Comparison of ENCODE assay signal across 8 cellular contexts in the genomic region with DNA sequence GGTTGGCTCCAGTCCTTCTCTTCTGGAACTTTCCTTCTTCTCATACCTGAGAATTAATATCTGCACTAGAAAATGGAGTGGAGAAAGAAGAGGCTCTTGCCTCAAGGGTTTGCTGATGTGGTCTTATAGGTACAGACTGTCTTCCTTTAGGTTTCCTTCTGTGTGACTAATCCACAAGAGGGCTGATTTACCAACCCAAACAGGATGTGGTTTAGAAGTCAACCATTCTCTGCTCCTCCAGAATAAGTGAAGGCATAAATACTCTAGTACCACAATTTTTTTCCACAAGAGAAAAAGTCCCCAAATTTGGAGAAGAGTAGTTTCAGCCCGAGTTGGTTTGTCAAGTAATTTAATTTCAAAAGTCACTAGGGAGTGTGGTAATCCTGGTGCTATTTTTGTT.
DNase-seq lines count a peak whose midpoint lies in the region; ATAC-seq and TF ChIP-seq lines count a peak whose summit lies in the region.

No MANE protein-coding gene starts in this region.

- 45 to 57% methylated on average over 1 of the region's 1 CpG for WGBS in heart right ventricle, 2 donors

- H3K4me3 ChIP-seq in heart right ventricle = no peak overlapping the region
- H3K4me3 ChIP-seq in WERI-Rb-1 (ENCODE audit: low read depth, low read length) = no peak overlapping the region

- peak overlapping the region; percentile 90 for H3K27ac Mint-ChIP-seq in T-helper 17 cell

- DNase-seq in GM04504 (ENCODE audit: low read depth) = peak; percentile 73
- no peak for DNase-seq in T-helper 17 cell
- no peak for DNase-seq in heart right ventricle
- DNase-seq in NCI-H1105 treated with DMSO at 0.1 percent for 48 hours (lab: John Stamatoyannopoulos, UW) = no peak
- no peak for DNase-seq in HuH-7 (ENCODE audit: low spot score)
- no peak for DNase-seq in WERI-Rb-1
- no peak for DNase-seq in NCI-H187 treated with DMSO at 0.1 percent for 48 hours (lab: John Stamatoyannopoulos, UW)

- peaks cover 2 to 92% (median 71%) of the 10 kb centered on the region in 9 donors for H3K4me1 ChIP-seq in heart right ventricle

- peak; percentile 85 for ATAC-seq in HG03097 (IDR thresholded peaks at IDR 0.05; ENCODE audit: low FRiP score, unreplicated experiment)
- peak; percentile 99 for ATAC-seq in T-helper 17 cell
- peak in 4 of 8 donors; percentile 10 to 39 (median 18) for ATAC-seq in heart right ventricle

- H3K27ac ChIP-seq in heart right ventricle = peak overlapping the region; percentile 16 to 90 (median 75)
- H3K27ac ChIP-seq in WERI-Rb-1 = no peak overlapping the region

- TF ChIP-seq CTCF in heart right ventricle (IDR thresholded peaks at IDR 0.05) (no peak), WERI-Rb-1 (IDR thresholded peaks at IDR 0.05; ENCODE audit: low read depth, low read length) (no peak)

- peaks cover 2% of the 10 kb centered on the region for H3K36me3 Mint-ChIP-seq in T-helper 17 cell (ENCODE audit: low read depth)

- intact Hi-C loops in heart right ventricle (cut with DNase I) = no loop called here

- peaks cover 25% of the 10 kb centered on the region for H3K4me1 Mint-ChIP-seq in T-helper 17 cell

- H3K27me3 ChIP-seq in heart right ventricle (no peaks in the 10 kb centered on the region), WERI-Rb-1 (ENCODE audit: insufficient read depth, low read depth, severe bottlenecking) (no peaks in the 10 kb centered on the region)

- H3K4me3 Mint-ChIP-seq in T-helper 17 cell = peak overlapping the region; percentile 67

- H3K36me3 ChIP-seq in heart right ventricle (peaks cover 0 to 100% (median 54%) of the 10 kb centered on the region in 9 donors), WERI-Rb-1 (no peaks in the 10 kb centered on the region)

- no peaks in the 10 kb centered on the region for H3K9me3 ChIP-seq in T-helper 17 cell (ENCODE audit: control insufficient read depth, low read length, poor library complexity, severe bottlenecking)
- H3K9me3 ChIP-seq in heart right ventricle = no peaks in the 10 kb centered on the region
- no peaks in the 10 kb centered on the region for H3K9me3 ChIP-seq in WERI-Rb-1 (ENCODE audit: severe bottlenecking)

- no peaks in the 10 kb centered on the region for H3K27me3 Mint-ChIP-seq in T-helper 17 cell
